Comparison of ENCODE assay signal across 9 cellular contexts in genomic region chr4:121182296-121182695, GRCh38. TPM values are rescaled to one million over a fixed set of nuclear protein-coding genes. Genes with fewer than 3 reads are reported as not detected.
A peak's percentile ranks its signal among the peaks of the same experiment; 100 is the strongest.
DNase-seq lines count a peak whose midpoint lies in the region; ATAC-seq and TF ChIP-seq lines count a peak whose summit lies in the region.
"Had no signal": no experiment of that assay in that cellular context is flagged by ENCODE, and none has a peak within 500 bp of the region (broad histone marks: within the 10 kb centered on the region; RNA-seq: fewer than 3 reads in every experiment).

No MANE protein-coding gene starts in this region.

- H3K4me3 ChIP-seq in SK-N-SH (ENCODE audit: low read depth in 2 of 2, low read length in 1 of 2) (no peak overlapping the region; a peak in 1 of 4 replicates), fibroblast of villous mesenchyme (ENCODE audit: low read depth, low read length) (no peak overlapping the region), tibial nerve (no peak overlapping the region)

- no peaks in the 10 kb centered on the region for H3K9me2 ChIP-seq in SK-N-SH

- no peak for ATAC-seq in HG02970 (IDR thresholded peaks at IDR 0.05; ENCODE audit: low FRiP score, unreplicated experiment)

- WGBS in SK-N-SH (ENCODE audit: low lambda C conversion rate): 29% methylated on average over 3 of the region's 3 CpGs
- WGBS in tibial nerve, 2 donors: 52 to 54% methylated on average over 3 of the region's 3 CpGs

- peaks cover 5% of the 10 kb centered on the region for H3K9me3 Mint-ChIP-seq in activated T-cell treated with anti-CD3 and anti-CD28 coated beads, Interleukin-2, amount 50 U/mL, for 24 hours

- H3K27ac Mint-ChIP-seq in activated T-cell treated with anti-CD3 and anti-CD28 coated beads, Interleukin-2, amount 50 U/mL, for 24 hours: peak overlapping the region; percentile 82

- no peak for DNase-seq in activated T-cell treated with anti-CD3 and anti-CD28 coated beads, Interleukin-2, amount 50 U/mL, for 24 hours
- DNase-seq in activated T-cell treated with anti-CD3 and anti-CD28 coated beads, Interleukin-2, amount 50 U/mL, for 1 hour: no peak
- no peak for DNase-seq in SK-N-SH
- DNase-seq in fibroblast of villous mesenchyme (ENCODE audit: low read depth): peak; percentile 37
- no peak for DNase-seq in tibial nerve (ENCODE audit: low spot score in 2 of 2)
- no peak for DNase-seq in superior temporal gyrus (ENCODE audit: extremely low spot score)
- DNase-seq in GM13977 (ENCODE audit: low spot score): no peak
- DNase-seq: NCI-H2029 treated with DMSO at 0.1 percent for 48 hours had no signal

- H2AFZ ChIP-seq in SK-N-SH (ENCODE audit: low read depth): peak overlapping the region; percentile 81

- H3K27me3 Mint-ChIP-seq in activated T-cell treated with anti-CD3 and anti-CD28 coated beads, Interleukin-2, amount 50 U/mL, for 24 hours: no peaks in the 10 kb centered on the region

- in situ Hi-C loops in GM13977 (cut with MboI; ENCODE audit: low pct_unique_long_range_greater_than_20kb, low sequenced_read_pairs, unreplicated experiment): no loop called here

- no peaks in the 10 kb centered on the region for H3F3A ChIP-seq in SK-N-SH (replicated peaks; ENCODE audit: insufficient read depth)

- no peaks in the 10 kb centered on the region for H4K20me1 ChIP-seq in SK-N-SH (ENCODE audit: insufficient read depth)

- H3K9ac ChIP-seq in SK-N-SH: peak overlapping the region; percentile 26; the same call in 1 of the 2 replicates

- TF ChIP-seq POLR2A in tibial nerve (IDR thresholded peaks at IDR 0.05): no peak

- no peaks in the 10 kb centered on the region for H3K79me2 ChIP-seq in SK-N-SH (ENCODE audit: insufficient read depth)

- POLR2A ChIA-PET in SK-N-SH (lab: Yijun Ruan, JAX): no interaction called here

- H3K9me3 ChIP-seq in SK-N-SH: no peaks in the 10 kb centered on the region
- H3K9me3 ChIP-seq in tibial nerve: no peaks in the 10 kb centered on the region

- H3K27me3 ChIP-seq in SK-N-SH (ENCODE audit: insufficient read depth) (no peaks in the 10 kb centered on the region), tibial nerve (no peaks in the 10 kb centered on the region)

- CTCF ChIA-PET in SK-N-SH (lab: Yijun Ruan, JAX): interaction anchor here (1.1 to 3.2 kb wide), 2 partner anchors 10 to 15 kb away, joined by 3 to 20 read pairs; no protein-coding TSS in a partner anchor

- H3K4me1 ChIP-seq in SK-N-SH (ENCODE audit: control insufficient read depth in 1 of 2, insufficient read depth in 2 of 2, low read depth in 1 of 2, low read length in 1 of 2): no peaks in the 10 kb centered on the region
- peaks cover 0 to 6% (median 0%) of the 10 kb centered on the region in 4 donors for H3K4me1 ChIP-seq in tibial nerve

- peaks cover 77% of the 10 kb centered on the region for H3K4me1 Mint-ChIP-seq in activated T-cell treated with anti-CD3 and anti-CD28 coated beads, Interleukin-2, amount 50 U/mL, for 24 hours (ENCODE audit: low read depth)

- TF ChIP-seq RAD21 in SK-N-SH (IDR thresholded peaks at IDR 0.05; ENCODE audit: low read length): no peak

- no peak for TF ChIP-seq CTCF in SK-N-SH (IDR thresholded peaks at IDR 0.05)
- TF ChIP-seq CTCF in fibroblast of villous mesenchyme (IDR thresholded peaks at IDR 0.05; ENCODE audit: insufficient read depth, low read depth, low read length): no peak
- TF ChIP-seq CTCF in tibial nerve (IDR thresholded peaks at IDR 0.05): no peak
- TF ChIP-seq CTCF in GM13977 (IDR thresholded peaks at IDR 0.05; ENCODE audit: extremely low read depth, insufficient read depth, missing control alignments): no peak

- peak overlapping the region; percentile 28 to 34; a peak in 2 of 4 replicates for H3K27ac ChIP-seq in SK-N-SH (ENCODE audit: low read depth in 2 of 2, low read length in 1 of 2)
- H3K27ac ChIP-seq in tibial nerve: peak overlapping the region in 3 of 4 donors; percentile 2 to 55 (median 15)

- no peaks in the 10 kb centered on the region for H3K36me3 ChIP-seq in SK-N-SH (replicated peaks in 1 of 2; ENCODE audit: control insufficient read depth in 1 of 2, insufficient read depth in 2 of 2, low read length in 1 of 2)
- no peaks in the 10 kb centered on the region for H3K36me3 ChIP-seq in tibial nerve

- TF ChIP-seq EP300 in SK-N-SH (IDR thresholded peaks at IDR 0.05; ENCODE audit: borderline replicate concordance in 1 of 2, low read depth in 1 of 2, low read length in 1 of 2) (no peak), tibial nerve (IDR thresholded peaks at IDR 0.05) (peak in 1 of 2 donors; percentile 34)

- peaks cover 27% of the 10 kb centered on the region for H3K36me3 Mint-ChIP-seq in activated T-cell treated with anti-CD3 and anti-CD28 coated beads, Interleukin-2, amount 50 U/mL, for 24 hours (ENCODE audit: low read depth)

- peak overlapping the region; percentile 46; the same call in 1 of the 2 replicates for H3K4me2 ChIP-seq in SK-N-SH

- H3K4me3 Mint-ChIP-seq in activated T-cell treated with anti-CD3 and anti-CD28 coated beads, Interleukin-2, amount 50 U/mL, for 24 hours: peak overlapping the region; percentile 78

TF ChIP-seq in SK-N-SH, 30 proteins besides CTCF, POLR2A, EP300 and RAD21:
- TF ChIP-seq RCOR1 (IDR thresholded peaks at IDR 0.05; ENCODE audit: low read length): no peak
- no peak for TF ChIP-seq ELF1 (IDR thresholded peaks at IDR 0.05)
- no peak for TF ChIP-seq RXRA (IDR thresholded peaks at IDR 0.05; ENCODE audit: borderline replicate concordance, low read depth)
- no peak for TF ChIP-seq REST (IDR thresholded peaks at IDR 0.05; ENCODE audit: low read depth, low read length)
- TF ChIP-seq SIN3A (IDR thresholded peaks at IDR 0.05; ENCODE audit: borderline replicate concordance, low read depth, low read length): no peak
- no peak for TF ChIP-seq SMC3 (IDR thresholded peaks at IDR 0.05; ENCODE audit: low read depth, low read length)
- no peak for TF ChIP-seq FOSL2 (IDR thresholded peaks at IDR 0.05; ENCODE audit: borderline replicate concordance, low read depth)
- no peak for TF ChIP-seq NFIC (IDR thresholded peaks at IDR 0.05; ENCODE audit: borderline replicate concordance)
- TF ChIP-seq NRF1 (IDR thresholded peaks at IDR 0.05; ENCODE audit: low read depth, low read length): no peak

RNA-seq across cellular contexts. Expression of gene TNIP3, which starts 18.2 kb away (rescaled TPM):
- polyA plus RNA-seq in SK-N-SH (2012; rRNA removed): 0.15 and 0.28 TPM in 2 replicates
- polyA plus RNA-seq in SK-N-SH (2012; cell fraction: cytosol; rRNA removed): 0.14 and 0.15 TPM in 2 replicates
- not detected in 2 replicates for polyA plus RNA-seq in SK-N-SH (2012; cell fraction: nucleus; rRNA removed)
- total RNA-seq in fibroblast of villous mesenchyme (0.32 and 0.43 TPM in 2 replicates), tibial nerve (under 1 TPM in 1 of 4 donors, not detected in 3; 0.44 TPM)
